25 cellular contexts compared by ENCODE assay signal in genomic region chr1:245858022-245858421, GRCh38.
"Had no signal": no experiment of that assay in that cellular context is flagged by ENCODE, and none has a peak within 500 bp of the region (broad histone marks: within the 10 kb centered on the region; RNA-seq: fewer than 3 reads in every experiment).

No MANE protein-coding gene starts in this region.

- H3K79me2 ChIP-seq: parathyroid adenoma had no signal

- DNase-seq: activated B cell treated with CpG ODN at 0.5 μM for 24 hours; activated CD4-positive, alpha-beta T cell treated with anti-CD3 and anti-CD28 coated beads for 36 hours; activated CD4-positive, alpha-beta T cell treated with anti-CD3 and anti-CD28 coated beads, Interleukin-2, amount 50 U/mL, for 4 hours; activated CD8-positive, alpha-beta memory T cell treated with anti-CD3 and anti-CD28 coated beads for 24 hours; activated CD8-positive, alpha-beta memory T cell treated with anti-CD3 and anti-CD28 coated beads, Interleukin-2, amount 50 U/mL, for 4 hours; activated T-cell treated with anti-CD3 and anti-CD28 coated beads, Interleukin-2, amount 50 U/mL, for 24 hours; amniotic stem cell; cortex of kidney; heart right ventricle; lower lobe of right lung; mesendoderm; mucosa of descending colon; nephron progenitor cell; sigmoid colon; stimulated activated CD4-positive, alpha-beta T cell treated with anti-CD3 and anti-CD28 coated beads, Interleukin-2, amount 100 ng/mL, for 48 hours; stimulated activated CD8-positive, alpha-beta memory T cell treated with anti-CD3 and anti-CD28 coated beads, Interleukin-4, amount 100 ng/mL, for 48 hours; stimulated activated naive B cell treated with anti-CD40 and anti-IgM and Interleukin-4, amounts not matched to agents 10 μg/mL and 1 μg/mL and 100 μg/mL, for 72 hours; transverse colon had no signal

- ATAC-seq: activated CD4-positive, alpha-beta T cell treated with anti-CD3 and anti-CD28 coated beads for 36 hours; activated T-helper 17 cell treated with anti-CD3 and anti-CD28 coated beads, Interleukin-2, amount 50 U/mL, for 72 hours; heart right ventricle; left lobe of liver; lower lobe of right lung; mucosa of descending colon; stimulated activated naive B cell treated with anti-CD40 and anti-IgM and Interleukin-4, amounts not matched to agents 10 μg/mL and 1 μg/mL and 100 μg/mL, for 72 hours had no signal

- H3K27ac ChIP-seq: cardiac muscle cell, epithelial cell of prostate, heart right ventricle, lower lobe of right lung, parathyroid adenoma, sigmoid colon, transverse colon had no signal

- H3K36me3 ChIP-seq: cardiac muscle cell, heart right ventricle, sigmoid colon, transverse colon had no signal

- H3K9me3 Mint-ChIP-seq: T-helper 2 cell treated with Interferon-gamma antibody and Interleukin-4, amounts not matched to agents 5 μg/mL and 100 μg/mL, for 36 hours had no signal

- H3K9ac ChIP-seq: parathyroid adenoma had no signal

- H3K9me3 ChIP-seq: lower lobe of right lung, mucosa of descending colon, sigmoid colon, transverse colon had no signal

- H3K27me3 ChIP-seq: cardiac muscle cell, heart right ventricle, sigmoid colon, transverse colon had no signal

- H2AFZ ChIP-seq: parathyroid adenoma had no signal

- H3K4me1 ChIP-seq: parathyroid adenoma, transverse colon had no signal

- H3K4me3 ChIP-seq: cardiac muscle cell, heart right ventricle, lower lobe of right lung, mucosa of descending colon, sigmoid colon, transverse colon had no signal

- H3K4me3 Mint-ChIP-seq: activated B cell treated with CpG ODN at 0.5 μM for 24 hours; activated CD4-positive, alpha-beta T cell treated with anti-CD3 and anti-CD28 coated beads for 36 hours; activated naive CD8-positive, alpha-beta T cell; activated T-cell treated with anti-CD3 and anti-CD28 coated beads, Interleukin-2, amount 50 U/mL, for 24 hours; activated T-helper 17 cell treated with anti-CD3 and anti-CD28 coated beads, Interleukin-2, amount 50 U/mL, for 72 hours; nephron progenitor cell; stimulated activated naive B cell treated with anti-CD40 and anti-IgM and Interleukin-4, amounts not matched to agents 10 μg/mL and 1 μg/mL and 100 μg/mL, for 72 hours; T-helper 2 cell treated with Interferon-gamma antibody and Interleukin-4, amounts not matched to agents 5 μg/mL and 100 μg/mL, for 36 hours had no signal

- H3K4me1 Mint-ChIP-seq: activated B cell treated with CpG ODN at 0.5 μM for 24 hours; activated CD4-positive, alpha-beta T cell treated with anti-CD3 and anti-CD28 coated beads for 36 hours; activated T-helper 17 cell treated with anti-CD3 and anti-CD28 coated beads, Interleukin-2, amount 50 U/mL, for 72 hours; stimulated activated naive B cell treated with anti-CD40 and anti-IgM and Interleukin-4, amounts not matched to agents 10 μg/mL and 1 μg/mL and 100 μg/mL, for 72 hours had no signal

- H3K27ac Mint-ChIP-seq: activated B cell treated with CpG ODN at 0.5 μM for 24 hours; activated CD4-positive, alpha-beta T cell treated with anti-CD3 and anti-CD28 coated beads for 36 hours; activated naive CD8-positive, alpha-beta T cell; activated T-cell treated with anti-CD3 and anti-CD28 coated beads, Interleukin-2, amount 50 U/mL, for 24 hours; activated T-helper 17 cell treated with anti-CD3 and anti-CD28 coated beads, Interleukin-2, amount 50 U/mL, for 72 hours; stimulated activated naive B cell treated with anti-CD40 and anti-IgM and Interleukin-4, amounts not matched to agents 10 μg/mL and 1 μg/mL and 100 μg/mL, for 72 hours; T-helper 2 cell treated with Interferon-gamma antibody and Interleukin-4, amounts not matched to agents 5 μg/mL and 100 μg/mL, for 36 hours had no signal

- H3K27me3 Mint-ChIP-seq: activated B cell treated with CpG ODN at 0.5 μM for 24 hours; activated CD4-positive, alpha-beta T cell treated with anti-CD3 and anti-CD28 coated beads for 36 hours; activated naive CD8-positive, alpha-beta T cell; activated T-cell treated with anti-CD3 and anti-CD28 coated beads, Interleukin-2, amount 50 U/mL, for 24 hours; activated T-helper 17 cell treated with anti-CD3 and anti-CD28 coated beads, Interleukin-2, amount 50 U/mL, for 72 hours; stimulated activated naive B cell treated with anti-CD40 and anti-IgM and Interleukin-4, amounts not matched to agents 10 μg/mL and 1 μg/mL and 100 μg/mL, for 72 hours had no signal
